ENCODE assay signal across 8 cellular contexts in genomic region chr14:70188608-70189540, GRCh38.
DNase-seq lines count a peak whose midpoint lies in the region; ATAC-seq lines count a peak whose summit lies in the region.

A gene with protein sequence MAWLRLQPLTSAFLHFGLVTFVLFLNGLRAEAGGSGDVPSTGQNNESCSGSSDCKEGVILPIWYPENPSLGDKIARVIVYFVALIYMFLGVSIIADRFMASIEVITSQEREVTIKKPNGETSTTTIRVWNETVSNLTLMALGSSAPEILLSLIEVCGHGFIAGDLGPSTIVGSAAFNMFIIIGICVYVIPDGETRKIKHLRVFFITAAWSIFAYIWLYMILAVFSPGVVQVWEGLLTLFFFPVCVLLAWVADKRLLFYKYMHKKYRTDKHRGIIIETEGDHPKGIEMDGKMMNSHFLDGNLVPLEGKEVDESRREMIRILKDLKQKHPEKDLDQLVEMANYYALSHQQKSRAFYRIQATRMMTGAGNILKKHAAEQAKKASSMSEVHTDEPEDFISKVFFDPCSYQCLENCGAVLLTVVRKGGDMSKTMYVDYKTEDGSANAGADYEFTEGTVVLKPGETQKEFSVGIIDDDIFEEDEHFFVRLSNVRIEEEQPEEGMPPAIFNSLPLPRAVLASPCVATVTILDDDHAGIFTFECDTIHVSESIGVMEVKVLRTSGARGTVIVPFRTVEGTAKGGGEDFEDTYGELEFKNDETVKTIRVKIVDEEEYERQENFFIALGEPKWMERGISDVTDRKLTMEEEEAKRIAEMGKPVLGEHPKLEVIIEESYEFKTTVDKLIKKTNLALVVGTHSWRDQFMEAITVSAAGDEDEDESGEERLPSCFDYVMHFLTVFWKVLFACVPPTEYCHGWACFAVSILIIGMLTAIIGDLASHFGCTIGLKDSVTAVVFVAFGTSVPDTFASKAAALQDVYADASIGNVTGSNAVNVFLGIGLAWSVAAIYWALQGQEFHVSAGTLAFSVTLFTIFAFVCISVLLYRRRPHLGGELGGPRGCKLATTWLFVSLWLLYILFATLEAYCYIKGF (minus strand): TSS chr14:70188951. CDS start chr14:70168422, 20,529 bp downstream.

- H3K4me3 ChIP-seq in iPS-20b (ENCODE audit: low read length) (peak within 1 kb of the TSS; percentile 81), skeletal muscle cell (ENCODE audit: low read depth, low read length) (peak within 1 kb of the TSS; percentile 66)

- peak; percentile 34 for ATAC-seq in HG02623 (IDR thresholded peaks at IDR 0.05; ENCODE audit: unreplicated experiment)

- in situ Hi-C loops in T47D (cut with HindIII; ENCODE audit: low pct_unique_long_range_greater_than_20kb, low sequenced_read_pairs), result no loop called here

- H3K9ac ChIP-seq in iPS-20b (ENCODE audit: low read depth, low read length), result no peak within 1 kb of the TSS; the same call in 1 of the 2 replicates

- no peaks in the 10 kb centered on the region for H3K9me3 ChIP-seq in iPS-20b (ENCODE audit: insufficient read depth, low read depth, low read length)

- peaks cover 5% of the 10 kb centered on the region; the same call in 1 of the 2 replicates for H3K4me1 ChIP-seq in iPS-20b (ENCODE audit: insufficient read depth, low read length)

- H3K36me3 ChIP-seq in iPS-20b (ENCODE audit: insufficient read depth, low read depth, low read length), result no peaks in the 10 kb centered on the region

- H3K27me3 ChIP-seq in iPS-20b (ENCODE audit: insufficient read depth, low read length), result peaks cover 78% of the 10 kb centered on the region

- H3K27ac ChIP-seq in iPS-20b (ENCODE audit: low read length), result no peak within 1 kb of the TSS

- DNase-seq in ELF-1 (ENCODE audit: low read depth, low spot score) (peak; percentile 62), NCI-H748 treated with DMSO at 0.1 percent for 48 hours (lab: John Stamatoyannopoulos, UW) (peak; percentile 36), T47D (ENCODE audit: low read depth in 1 of 2, low spot score in 1 of 2) (peak; percentile 28 to 71), skeletal muscle cell (ENCODE audit: low read depth) (no peak), NCI-H446 (lab: John Stamatoyannopoulos, UW) (no peak), GF-D8 (lab: John Stamatoyannopoulos, UW) (no peak)

Comparison
In these comparisons a context has a peak if more than half of its experiments do, and no peak if none do; other contexts are left out.
1. DNase-seq: peak in ELF-1 (single experiment), NCI-H748 treated with DMSO at 0.1 percent for 48 hours (single experiment) and T47D (2 of 2); none in skeletal muscle cell (single experiment), NCI-H446 (0 of 2) and GF-D8 (single experiment).